Comparison of ENCODE assay signal across 22 cellular contexts in genomic region chr10:123160311-123160980, GRCh38. TPM values are rescaled to one million over a fixed set of nuclear protein-coding genes. Genes with fewer than 3 reads are reported as not detected.
DNase-seq lines count a peak whose midpoint lies in the region; ATAC-seq and TF ChIP-seq lines count a peak whose summit lies in the region.
"Had no signal": no experiment of that assay in that cellular context is flagged by ENCODE, and none has a peak within 500 bp of the region (broad histone marks: within the 10 kb centered on the region; RNA-seq: fewer than 3 reads in every experiment).

No MANE protein-coding gene starts in this region.

- H3K4me1 ChIP-seq in effector memory CD4-positive, alpha-beta T cell (ENCODE audit: control insufficient read depth, insufficient read depth, low read length, poor library complexity, severe bottlenecking): peaks cover 32% of the 10 kb centered on the region
- H3K4me1 ChIP-seq: parathyroid adenoma had no signal

- H3K4me3 ChIP-seq in GM12865 (ENCODE audit: low read depth, low read length): no peak overlapping the region
- H3K4me3 ChIP-seq in effector memory CD4-positive, alpha-beta T cell (ENCODE audit: insufficient read depth, low read depth, low read length, poor library complexity, severe bottlenecking): no peak overlapping the region
- H3K4me3 ChIP-seq: esophagus muscularis mucosa had no signal

- no peaks in the 10 kb centered on the region for H3K9me3 Mint-ChIP-seq in CD4-positive, alpha-beta T cell
- H3K9me3 Mint-ChIP-seq in T-helper 2 cell treated with Interferon-gamma antibody and Interleukin-4, amounts not matched to agents 5 μg/mL and 100 μg/mL, for 36 hours: no peaks in the 10 kb centered on the region
- H3K9me3 Mint-ChIP-seq: stimulated activated memory B cell treated with anti-CD40 and anti-IgM and Interleukin-4, amounts not matched to agents 10 μg/mL and 1 μg/mL and 100 μg/mL, for 72 hours had no signal

- H3K4me1 Mint-ChIP-seq in CD4-positive, alpha-beta T cell (ENCODE audit: low read depth): peaks cover 72% of the 10 kb centered on the region
- H3K4me1 Mint-ChIP-seq in T-helper 2 cell treated with Interferon-gamma antibody and Interleukin-4, amounts not matched to agents 5 μg/mL and 100 μg/mL, for 36 hours (ENCODE audit: low read depth): peaks cover 52% of the 10 kb centered on the region

- no peaks in the 10 kb centered on the region for H3K9me3 ChIP-seq in CD4-positive, alpha-beta T cell (ENCODE audit: control insufficient read depth, low read length)
- no peaks in the 10 kb centered on the region for H3K9me3 ChIP-seq in effector memory CD4-positive, alpha-beta T cell (ENCODE audit: control insufficient read depth, low read length)
- H3K9me3 ChIP-seq: BE2C, esophagus muscularis mucosa had no signal

- H3K27ac ChIP-seq in CD4-positive, alpha-beta T cell (ENCODE audit: low read depth, low read length): peak overlapping the region; percentile 54
- peak overlapping the region; percentile 45 for H3K27ac ChIP-seq in effector memory CD4-positive, alpha-beta T cell (ENCODE audit: insufficient read depth, low read length, poor library complexity, severe bottlenecking)
- H3K27ac ChIP-seq: brain microvascular endothelial cell, esophagus muscularis mucosa, parathyroid adenoma had no signal

- H3K4me3 Mint-ChIP-seq in CD4-positive, alpha-beta T cell: peak overlapping the region; percentile 66
- H3K4me3 Mint-ChIP-seq in T-helper 2 cell treated with Interferon-gamma antibody and Interleukin-4, amounts not matched to agents 5 μg/mL and 100 μg/mL, for 36 hours: peak overlapping the region; percentile 65
- H3K4me3 Mint-ChIP-seq: stimulated activated memory B cell treated with anti-CD40 and anti-IgM and Interleukin-4, amounts not matched to agents 10 μg/mL and 1 μg/mL and 100 μg/mL, for 72 hours had no signal

- no peaks in the 10 kb centered on the region for H3K27me3 Mint-ChIP-seq in CD4-positive, alpha-beta T cell
- no peaks in the 10 kb centered on the region for H3K27me3 Mint-ChIP-seq in T-helper 2 cell treated with Interferon-gamma antibody and Interleukin-4, amounts not matched to agents 5 μg/mL and 100 μg/mL, for 36 hours (ENCODE audit: low read depth)
- H3K27me3 Mint-ChIP-seq: stimulated activated memory B cell treated with anti-CD40 and anti-IgM and Interleukin-4, amounts not matched to agents 10 μg/mL and 1 μg/mL and 100 μg/mL, for 72 hours had no signal

- intact Hi-C loops in CD4-positive, alpha-beta T cell (cut with DNase I, micrococcal nuclease): no loop called here

- peaks cover 96% of the 10 kb centered on the region for H3K36me3 Mint-ChIP-seq in CD4-positive, alpha-beta T cell (ENCODE audit: low read depth)
- H3K36me3 Mint-ChIP-seq in T-helper 2 cell treated with Interferon-gamma antibody and Interleukin-4, amounts not matched to agents 5 μg/mL and 100 μg/mL, for 36 hours (ENCODE audit: low read depth): peaks cover 83% of the 10 kb centered on the region

- no peaks in the 10 kb centered on the region for H3K27me3 ChIP-seq in CD4-positive, alpha-beta T cell (ENCODE audit: control insufficient read depth, insufficient read depth, low read length)
- H3K27me3 ChIP-seq in effector memory CD4-positive, alpha-beta T cell (replicated peaks; ENCODE audit: control insufficient read depth, insufficient read depth, low read length, poor library complexity, severe bottlenecking): no peaks in the 10 kb centered on the region
- H3K27me3 ChIP-seq: BE2C, brain microvascular endothelial cell, esophagus muscularis mucosa had no signal

- H3K27ac Mint-ChIP-seq in CD4-positive, alpha-beta T cell: peak overlapping the region; percentile 97
- peak overlapping the region; percentile 87 for H3K27ac Mint-ChIP-seq in T-helper 2 cell treated with Interferon-gamma antibody and Interleukin-4, amounts not matched to agents 5 μg/mL and 100 μg/mL, for 36 hours
- H3K27ac Mint-ChIP-seq: stimulated activated memory B cell treated with anti-CD40 and anti-IgM and Interleukin-4, amounts not matched to agents 10 μg/mL and 1 μg/mL and 100 μg/mL, for 72 hours had no signal

- CTCF ChIA-PET in CD4-positive, alpha-beta T cell (lab: Charles Lee): interaction anchor here (1.1 kb wide), 2 partner anchors 10 to 20 kb away, joined by 3 read pairs; no protein-coding TSS in a partner anchor

- TF ChIP-seq CTCF in CD4-positive, alpha-beta T cell (IDR thresholded peaks at IDR 0.05): no peak
- TF ChIP-seq CTCF in GM12865 (IDR thresholded peaks at IDR 0.05; ENCODE audit: insufficient read depth, low read depth, low read length, missing control alignments): no peak

- H3K36me3 ChIP-seq in effector memory CD4-positive, alpha-beta T cell (ENCODE audit: control insufficient read depth, insufficient read depth, low read length): peaks cover 53% of the 10 kb centered on the region

- POLR2A ChIA-PET in CD4-positive, alpha-beta T cell (lab: Charles Lee): interaction anchor here (0.8 to 3.8 kb wide), 3 partner anchors 11 to 81 kb away, joined by 3 to 19 read pairs (median 3); no protein-coding TSS in a partner anchor

- no peak for DNase-seq in CD4-positive, alpha-beta T cell
- peak; percentile 48 for DNase-seq in GM12865 (ENCODE audit: low read depth)
- no peak for DNase-seq in T-helper 2 cell treated with Interferon-gamma antibody and Interleukin-4, amounts not matched to agents 5 μg/mL and 100 μg/mL, for 36 hours (ENCODE audit: low spot score)
- DNase-seq in effector memory CD4-positive, alpha-beta T cell: no peak
- DNase-seq in HuH-7 (ENCODE audit: low spot score): no peak
- DNase-seq in NCI-H446 treated with DMSO at 0.1 percent for 48 hours (lab: John Stamatoyannopoulos, UW): no peak
- no peak for DNase-seq in AG20443 (ENCODE audit: low spot score)
- DNase-seq: activated CD4-positive, CD25-positive, alpha-beta regulatory T cell treated with anti-CD3 and anti-CD28 coated beads, Interleukin-2, amount 50 U/mL, for 72 hours; BE2C; brain microvascular endothelial cell; dermis blood vessel endothelial cell; NCI-H1092 treated with DMSO at 0.1 percent for 48 hours; NCI-H2171 treated with DMSO at 0.1 percent for 48 hours; trophoblast cell had no signal

- peak; percentile 98 for ATAC-seq in CD4-positive, alpha-beta T cell (ENCODE audit: poor library complexity)
- ATAC-seq in HG02870 (IDR thresholded peaks at IDR 0.05; ENCODE audit: unreplicated experiment): no peak
- ATAC-seq: HepG2; stimulated activated memory B cell treated with anti-CD40 and anti-IgM and Interleukin-4, amounts not matched to agents 10 μg/mL and 1 μg/mL and 100 μg/mL, for 72 hours had no signal

RNA-seq across cellular contexts. Expression of gene BUB3, which starts 6.2 kb away (rescaled TPM):
- 100 to 1,000 TPM; 167 to 178 TPM for total RNA-seq in CD4-positive, alpha-beta T cell

RNA-seq across cellular contexts. Expression of gene HMX2, which starts 12.5 kb away (rescaled TPM):
- not detected for total RNA-seq in CD4-positive, alpha-beta T cell
- total RNA-seq: dermis blood vessel endothelial cell, esophagus muscularis mucosa, glomerular endothelial cell, HepG2, liver, skeletal muscle tissue had no signal

RNA-seq across cellular contexts. Expression of gene HMX3, which starts 24.7 kb away (rescaled TPM):
- total RNA-seq in CD4-positive, alpha-beta T cell: under 1 TPM in 1 of 2 experiments, not detected in 1; 0.34 TPM
- total RNA-seq: dermis blood vessel endothelial cell, esophagus muscularis mucosa, glomerular endothelial cell, HepG2, liver, skeletal muscle tissue had no signal
